13 cellular contexts compared by ENCODE assay signal in the genomic region with DNA sequence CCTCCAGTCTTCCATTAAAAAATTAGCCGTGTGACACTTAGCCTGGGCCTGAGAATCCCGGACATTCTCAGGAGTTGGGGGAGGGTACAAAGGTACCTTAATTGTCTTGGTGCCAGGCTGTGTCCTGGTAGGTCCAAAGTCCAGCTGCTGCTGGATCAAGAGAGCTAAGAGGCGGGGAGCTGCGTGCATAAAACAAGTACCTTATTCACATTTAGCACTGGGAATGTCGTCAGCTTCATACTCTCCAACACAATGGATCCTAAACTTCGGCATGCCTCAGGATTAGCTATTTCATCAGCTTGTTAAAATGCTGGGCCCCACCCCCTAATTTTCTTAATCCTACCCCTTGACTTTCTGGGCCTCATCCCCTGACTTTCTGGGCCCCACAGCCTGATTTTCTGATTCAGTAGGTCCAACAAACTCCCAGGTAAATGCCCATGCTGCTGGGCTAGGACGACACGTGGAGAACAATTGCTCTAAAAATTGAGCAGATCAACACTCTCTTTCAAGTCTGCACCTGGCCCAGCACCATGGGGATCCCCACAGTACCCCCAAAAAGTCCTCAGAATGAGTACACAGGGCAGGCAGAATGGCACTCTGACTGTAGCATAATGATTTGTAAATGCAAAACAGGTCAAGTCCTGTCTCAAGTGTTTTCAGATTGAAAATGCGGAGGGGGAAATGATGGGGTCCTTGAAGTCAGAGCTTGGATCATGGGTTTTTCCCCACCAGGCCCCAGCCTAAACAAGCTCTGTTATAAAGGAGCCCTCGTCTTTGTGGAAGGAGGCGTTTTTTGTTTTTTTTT. TPM values are rescaled to one million over a fixed set of nuclear protein-coding genes. Genes with fewer than 3 reads are reported as not detected.
DNase-seq lines count a peak whose midpoint lies in the region; ATAC-seq and TF ChIP-seq lines count a peak whose summit lies in the region.
"Had no signal": no experiment of that assay in that cellular context is flagged by ENCODE, and none has a peak within 500 bp of the region (broad histone marks: within the 10 kb centered on the region; RNA-seq: fewer than 3 reads in every experiment).

No MANE protein-coding gene starts in this region.

- POLR2A ChIA-PET in CD8-positive, alpha-beta T cell (lab: Charles Lee), result no interaction called here

- H3K9ac ChIP-seq in endocrine pancreas (ENCODE audit: control insufficient read depth, insufficient read depth, low read length), result peak overlapping the region; percentile 60
- H3K9ac ChIP-seq: KMS-11 had no signal

- TF ChIP-seq CTCF in 22Rv1 (IDR thresholded peaks at IDR 0.05), result no peak
- no peak for TF ChIP-seq CTCF in CD8-positive, alpha-beta T cell (IDR thresholded peaks at IDR 0.05)

- H3K27me3 Mint-ChIP-seq in CD8-positive, alpha-beta T cell (ENCODE audit: low read depth), result peaks cover 16% of the 10 kb centered on the region

- H3K27me3 ChIP-seq in endocrine pancreas (ENCODE audit: control insufficient read depth, insufficient read depth, low read length), result no peaks in the 10 kb centered on the region
- no peaks in the 10 kb centered on the region for H3K27me3 ChIP-seq in CD8-positive, alpha-beta T cell (ENCODE audit: insufficient read depth, low read length)

- peak; percentile 66 for ATAC-seq in GM19351 (IDR thresholded peaks at IDR 0.05; ENCODE audit: unreplicated experiment)
- ATAC-seq in HG03095 (IDR thresholded peaks at IDR 0.05; ENCODE audit: unreplicated experiment), result peak; percentile 59
- ATAC-seq in CD8-positive, alpha-beta T cell, result no peak
- ATAC-seq in HG02938 (IDR thresholded peaks at IDR 0.05; ENCODE audit: unreplicated experiment), result no peak
- ATAC-seq: T-helper 17 cell had no signal

- no peak for DNase-seq in cardiac septum (ENCODE audit: low spot score)
- no peak for DNase-seq in CD8-positive, alpha-beta T cell
- DNase-seq in DMS 273 treated with DMSO at 0.1 percent for 48 hours (lab: John Stamatoyannopoulos, UW), result no peak
- DNase-seq: activated T-cell treated with anti-CD3 and anti-CD28 coated beads, Interleukin-2, amount 50 U/mL, for 1 hour; NCI-H510A; T-helper 17 cell had no signal

- H3K4me3 Mint-ChIP-seq in CD8-positive, alpha-beta T cell, result no peak overlapping the region
- H3K4me3 Mint-ChIP-seq: T-helper 17 cell had no signal

- CTCF ChIA-PET in CD8-positive, alpha-beta T cell (lab: Charles Lee), result interaction anchor here (1.6 kb wide), 1 partner anchor 49 kb away, joined by 5 read pairs; no protein-coding TSS in a partner anchor

- no peaks in the 10 kb centered on the region for H3K4me1 Mint-ChIP-seq in CD8-positive, alpha-beta T cell (ENCODE audit: low read depth)

- H3K9me3 ChIP-seq in endocrine pancreas (ENCODE audit: control insufficient read depth, low read length), result no peaks in the 10 kb centered on the region
- no peaks in the 10 kb centered on the region for H3K9me3 ChIP-seq in CD8-positive, alpha-beta T cell (ENCODE audit: low read length)

- H3K9me3 Mint-ChIP-seq in CD8-positive, alpha-beta T cell, result no peaks in the 10 kb centered on the region

- H3K4me3 ChIP-seq in endocrine pancreas (ENCODE audit: control insufficient read depth, insufficient read depth, low read length), result no peak overlapping the region
- H3K4me3 ChIP-seq in CD8-positive, alpha-beta T cell (ENCODE audit: low read depth, low read length), result no peak overlapping the region
- H3K4me3 ChIP-seq: cardiac muscle cell had no signal

- H3K27ac ChIP-seq in 22Rv1, result peak overlapping the region; percentile 95
- H3K27ac ChIP-seq in CD8-positive, alpha-beta T cell (ENCODE audit: low read depth, low read length), result no peak overlapping the region
- H3K27ac ChIP-seq: cardiac muscle cell, KMS-11 had no signal

- intact Hi-C loops in cardiac septum (cut with DNase I), result loop anchor here (1.0 kb wide), 1 partner anchor 139 kb away; no protein-coding TSS in a partner anchor
- intact Hi-C loops in CD8-positive, alpha-beta T cell (cut with DNase I, micrococcal nuclease), result no loop called here

- no peaks in the 10 kb centered on the region for H3K36me3 Mint-ChIP-seq in CD8-positive, alpha-beta T cell

- H3K4me1 ChIP-seq in endocrine pancreas (ENCODE audit: control insufficient read depth, insufficient read depth, low read length), result peaks cover 5% of the 10 kb centered on the region
- H3K4me1 ChIP-seq in CD8-positive, alpha-beta T cell (ENCODE audit: insufficient read depth, low read length), result peaks cover under 1% of the 10 kb centered on the region

- H3K36me3 ChIP-seq in endocrine pancreas (ENCODE audit: control insufficient read depth, insufficient read depth, low read length), result no peaks in the 10 kb centered on the region
- no peaks in the 10 kb centered on the region for H3K36me3 ChIP-seq in CD8-positive, alpha-beta T cell (ENCODE audit: insufficient read depth, low read length)
- H3K36me3 ChIP-seq: cardiac muscle cell had no signal

- H3K27ac Mint-ChIP-seq in CD8-positive, alpha-beta T cell, result no peak overlapping the region
- H3K27ac Mint-ChIP-seq: T-helper 17 cell had no signal

RNA-seq across cellular contexts. Expression of a gene that starts 5.6 kb away (rescaled TPM):
- total RNA-seq in cardiac septum, result 8.7 TPM
- total RNA-seq in CD8-positive, alpha-beta T cell, result 10 to 100 TPM; 26.9 to 27.7 TPM

RNA-seq across cellular contexts. Expression of a gene that starts 23.3 kb away (rescaled TPM):
- 3.9 TPM for total RNA-seq in cardiac septum
- total RNA-seq in CD8-positive, alpha-beta T cell, result 10 to 100 TPM; 89.2 to 93.4 TPM

Comparison
In these comparisons a context has a peak if more than half of its experiments do, and no peak if none do; other contexts are left out.
1. ATAC-seq: peak in GM19351 (single experiment) and HG03095 (single experiment); none in CD8-positive, alpha-beta T cell (single experiment) and HG02938 (single experiment).
2. RNA of a gene that starts 23.3 kb away (total RNA-seq): 89.2 to 93.4 TPM in CD8-positive, alpha-beta T cell; 3.9 TPM in cardiac septum (single experiment); every median in the first group is over 10 times any median in the second.